ENCODE assay signal across 9 cellular contexts in the genomic region with DNA sequence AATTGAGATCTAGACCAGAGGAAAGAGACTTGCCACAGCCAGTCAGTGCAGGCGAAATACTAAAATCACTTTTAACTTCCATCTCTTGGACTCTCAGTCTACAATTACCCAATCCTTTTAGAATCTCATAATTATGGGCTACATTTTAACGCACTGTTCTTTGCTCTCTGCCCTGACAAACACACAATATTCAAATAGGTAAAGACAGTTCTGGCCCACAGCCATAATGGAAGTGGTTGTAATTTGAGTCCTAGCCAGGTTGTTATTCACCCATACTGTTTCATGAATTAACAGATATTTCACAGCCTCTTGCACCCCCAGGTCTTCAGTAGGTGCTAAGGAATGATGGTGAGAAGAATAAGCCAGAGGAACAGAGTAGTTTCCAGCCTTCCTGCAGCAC. TPM values are rescaled to one million over a fixed set of nuclear protein-coding genes. Genes with fewer than 3 reads are reported as not detected.
A peak's percentile ranks its signal among the peaks of the same experiment; 100 is the strongest.
DNase-seq lines count a peak whose midpoint lies in the region; ATAC-seq and TF ChIP-seq lines count a peak whose summit lies in the region.
"Had no signal": no experiment of that assay in that cellular context is flagged by ENCODE, and none has a peak within 500 bp of the region (broad histone marks: within the 10 kb centered on the region; RNA-seq: fewer than 3 reads in every experiment).

No MANE protein-coding gene starts in this region.

- H3K27me3 Mint-ChIP-seq in activated CD8-positive, alpha-beta T cell treated with anti-CD3 and anti-CD28 coated beads, Interleukin-2, amount 10 ng/mL, durations not matched to agents 7 days and 5 days (ENCODE audit: low read depth): peaks cover 46% of the 10 kb centered on the region
- peaks cover 4% of the 10 kb centered on the region for H3K27me3 Mint-ChIP-seq in activated CD8-positive, alpha-beta T cell treated with anti-CD3 and anti-CD28 coated beads for 36 hours

- H3K9me3 Mint-ChIP-seq in activated CD8-positive, alpha-beta T cell treated with anti-CD3 and anti-CD28 coated beads, Interleukin-2, amount 10 ng/mL, durations not matched to agents 7 days and 5 days (ENCODE audit: insufficient read depth): no peaks in the 10 kb centered on the region
- H3K9me3 Mint-ChIP-seq in activated CD8-positive, alpha-beta T cell treated with anti-CD3 and anti-CD28 coated beads for 36 hours: no peaks in the 10 kb centered on the region

- DNase-seq in activated CD8-positive, alpha-beta T cell treated with anti-CD3 and anti-CD28 coated beads, Interleukin-2, amount 10 ng/mL, durations not matched to agents 7 days and 5 days: no peak
- no peak for DNase-seq in activated CD8-positive, alpha-beta T cell treated with anti-CD3 and anti-CD28 coated beads for 36 hours
- DNase-seq in NCI-H2029 treated with DMSO at 0.1 percent for 48 hours (lab: John Stamatoyannopoulos, UW) (peak; percentile 59), dorsolateral prefrontal cortex (no peak), thoracic aorta (ENCODE audit: low spot score) (no peak), D341Med (ENCODE audit: low spot score) (no peak), SHP77 treated with DMSO at 0.1 percent for 48 hours (lab: John Stamatoyannopoulos, UW) (no peak), suprapubic skin (ENCODE audit: low spot score in 2 of 2) (no peak)

- TF ChIP-seq CTCF in activated CD8-positive, alpha-beta T cell treated with anti-CD3 and anti-CD28 coated beads for 36 hours (IDR thresholded peaks at IDR 0.05): no peak
- TF ChIP-seq CTCF in dorsolateral prefrontal cortex (IDR thresholded peaks at IDR 0.05 in 54 of 56, conservative IDR thresholded peaks at IDR 0.05 in 2 of 56; ENCODE audit: low read depth in 1 of 56, partially characterized antibody in 56 of 56): no peak
- TF ChIP-seq CTCF in thoracic aorta (IDR thresholded peaks at IDR 0.05): no peak
- TF ChIP-seq CTCF in suprapubic skin (IDR thresholded peaks at IDR 0.05): no peak

- intact Hi-C loops in activated CD8-positive, alpha-beta T cell treated with anti-CD3 and anti-CD28 coated beads for 36 hours (cut with micrococcal nuclease): loop anchor here (10.0 kb wide), 1 partner anchor 252 kb away; a partner anchor contains a TSS
- intact Hi-C loops in dorsolateral prefrontal cortex (cut with DNase I): no loop called here

- H3K4me3 Mint-ChIP-seq in activated CD8-positive, alpha-beta T cell treated with anti-CD3 and anti-CD28 coated beads, Interleukin-2, amount 10 ng/mL, durations not matched to agents 7 days and 5 days: no peak overlapping the region
- H3K4me3 Mint-ChIP-seq in activated CD8-positive, alpha-beta T cell treated with anti-CD3 and anti-CD28 coated beads for 36 hours: no peak overlapping the region

- CTCF ChIA-PET in activated CD8-positive, alpha-beta T cell treated with anti-CD3 and anti-CD28 coated beads, Interleukin-2, amount 10 ng/mL, durations not matched to agents 7 days and 5 days (lab: Charles Lee): interaction anchor here (0.7 to 1.1 kb wide), 2 partner anchors 9 to 618 kb away, joined by 3 read pairs; no protein-coding TSS in a partner anchor
- CTCF ChIA-PET in activated CD8-positive, alpha-beta T cell treated with anti-CD3 and anti-CD28 coated beads for 36 hours (lab: Charles Lee): interaction anchor here (1.0 to 1.4 kb wide), 3 partner anchors 8 to 384 kb away, joined by 3 read pairs; no protein-coding TSS in a partner anchor

- peak; percentile 8 for ATAC-seq in activated CD8-positive, alpha-beta T cell treated with anti-CD3 and anti-CD28 coated beads, Interleukin-2, amount 10 ng/mL, durations not matched to agents 7 days and 5 days
- ATAC-seq in activated CD8-positive, alpha-beta T cell treated with anti-CD3 and anti-CD28 coated beads for 36 hours: no peak
- ATAC-seq in thoracic aorta (ENCODE audit: insufficient number of reproducible peaks, low FRiP score, low read depth): peak; percentile 26

- no peaks in the 10 kb centered on the region for H3K36me3 ChIP-seq in thoracic aorta
- H3K36me3 ChIP-seq in suprapubic skin: no peaks in the 10 kb centered on the region

- peak overlapping the region in 10 of 59 donors; percentile 22 to 56 (median 32) for H3K27ac ChIP-seq in dorsolateral prefrontal cortex
- no peak overlapping the region for H3K27ac ChIP-seq in thoracic aorta
- no peak overlapping the region for H3K27ac ChIP-seq in suprapubic skin

- H3K9me3 ChIP-seq in thoracic aorta: no peaks in the 10 kb centered on the region
- no peaks in the 10 kb centered on the region for H3K9me3 ChIP-seq in suprapubic skin

- H3K27me3 ChIP-seq in dorsolateral prefrontal cortex (no peaks in the 10 kb centered on the region), thoracic aorta (replicated peaks; ENCODE audit: insufficient read depth) (no peaks in the 10 kb centered on the region), suprapubic skin (no peaks in the 10 kb centered on the region)

- POLR2A ChIA-PET in activated CD8-positive, alpha-beta T cell treated with anti-CD3 and anti-CD28 coated beads, Interleukin-2, amount 10 ng/mL, durations not matched to agents 7 days and 5 days (lab: Charles Lee): no interaction called here
- POLR2A ChIA-PET in activated CD8-positive, alpha-beta T cell treated with anti-CD3 and anti-CD28 coated beads for 36 hours (lab: Charles Lee): interaction anchor here (0.9 kb wide), 1 partner anchor 31 kb away, joined by 3 read pairs; no protein-coding TSS in a partner anchor

- peaks cover 15% of the 10 kb centered on the region for H3K4me1 Mint-ChIP-seq in activated CD8-positive, alpha-beta T cell treated with anti-CD3 and anti-CD28 coated beads, Interleukin-2, amount 10 ng/mL, durations not matched to agents 7 days and 5 days (ENCODE audit: low read depth)
- peaks cover 16% of the 10 kb centered on the region for H3K4me1 Mint-ChIP-seq in activated CD8-positive, alpha-beta T cell treated with anti-CD3 and anti-CD28 coated beads for 36 hours (ENCODE audit: low read depth)

- H3K36me3 Mint-ChIP-seq in activated CD8-positive, alpha-beta T cell treated with anti-CD3 and anti-CD28 coated beads, Interleukin-2, amount 10 ng/mL, durations not matched to agents 7 days and 5 days (ENCODE audit: low read depth): no peaks in the 10 kb centered on the region
- H3K36me3 Mint-ChIP-seq in activated CD8-positive, alpha-beta T cell treated with anti-CD3 and anti-CD28 coated beads for 36 hours (ENCODE audit: low read depth): no peaks in the 10 kb centered on the region

- H3K4me1 ChIP-seq in thoracic aorta (ENCODE audit: control insufficient read depth in 1 of 2, low read depth in 2 of 2): no peaks in the 10 kb centered on the region
- peaks cover 7% of the 10 kb centered on the region for H3K4me1 ChIP-seq in suprapubic skin

- no peak for TF ChIP-seq EP300 in suprapubic skin (IDR thresholded peaks at IDR 0.05)

- H3K4me3 ChIP-seq in dorsolateral prefrontal cortex (peak overlapping the region in 50 of 59 donors; percentile 54 to 83 (median 69)), thoracic aorta (peak overlapping the region; percentile 77), suprapubic skin (no peak overlapping the region)

- H3K27ac Mint-ChIP-seq in activated CD8-positive, alpha-beta T cell treated with anti-CD3 and anti-CD28 coated beads, Interleukin-2, amount 10 ng/mL, durations not matched to agents 7 days and 5 days: no peak overlapping the region
- H3K27ac Mint-ChIP-seq in activated CD8-positive, alpha-beta T cell treated with anti-CD3 and anti-CD28 coated beads for 36 hours: no peak overlapping the region

- no peak for TF ChIP-seq POLR2A in suprapubic skin (IDR thresholded peaks at IDR 0.05)

- WGBS in suprapubic skin: 35% methylated on average over 2 of the region's 2 CpGs

RNA-seq across cellular contexts. Expression of a gene that starts 0.8 kb away (rescaled TPM):
- not detected for total RNA-seq in activated CD8-positive, alpha-beta T cell treated with anti-CD3 and anti-CD28 coated beads, Interleukin-2, amount 10 ng/mL, durations not matched to agents 7 days and 5 days
- not detected for total RNA-seq in activated CD8-positive, alpha-beta T cell treated with anti-CD3 and anti-CD28 coated beads for 36 hours
- total RNA-seq in dorsolateral prefrontal cortex: 1 to 10 TPM in 48 of 120 experiments, under 1 TPM in 23, not detected in 49; 0.66 to 4.0 (median 1.3) TPM
- not detected for total RNA-seq in thoracic aorta
- total RNA-seq in suprapubic skin: not detected
- total RNA-seq: T-helper 1 cell treated with Interleukin-12 subunit alpha and Interleukin-12 subunit beta and Interleukin-4 antibody, amounts not matched to agents 30 ng/mL and 1 ng/mL, for 36 hours had no signal

RNA-seq across cellular contexts. Expression of a gene that starts 19.3 kb away (rescaled TPM):
- 10 to 100 TPM; 19.9 to 25.2 TPM for total RNA-seq in activated CD8-positive, alpha-beta T cell treated with anti-CD3 and anti-CD28 coated beads, Interleukin-2, amount 10 ng/mL, durations not matched to agents 7 days and 5 days
- total RNA-seq in activated CD8-positive, alpha-beta T cell treated with anti-CD3 and anti-CD28 coated beads for 36 hours: 10 to 100 TPM; 17.9 to 19.1 TPM
- 10 to 100 TPM in 106 of 120 experiments, 1 to 10 TPM in 14; 7.4 to 21.0 (median 13.1) TPM for total RNA-seq in dorsolateral prefrontal cortex
- total RNA-seq in thoracic aorta: 10 to 100 TPM; 18.8 to 20.8 TPM
- 10 to 100 TPM in 3 of 4 donors, 1 to 10 TPM in 1; 5.0 to 23.4 (median 18.2) TPM for total RNA-seq in suprapubic skin

RNA-seq across cellular contexts. Expression of a gene that starts 19.4 kb away (rescaled TPM):
- 10 to 100 TPM; 35.8 to 36.5 TPM for total RNA-seq in activated CD8-positive, alpha-beta T cell treated with anti-CD3 and anti-CD28 coated beads, Interleukin-2, amount 10 ng/mL, durations not matched to agents 7 days and 5 days
- total RNA-seq in activated CD8-positive, alpha-beta T cell treated with anti-CD3 and anti-CD28 coated beads for 36 hours: 10 to 100 TPM; 38.3 to 42.0 TPM
- 10 to 100 TPM; 11.0 to 29.5 (median 19.0) TPM for total RNA-seq in dorsolateral prefrontal cortex
- total RNA-seq in thoracic aorta: 10 to 100 TPM in 1 of 2 donors, 1 to 10 TPM in 1; 7.9 to 12.6 TPM
- 10 to 100 TPM; 12.2 to 45.2 (median 18.4) TPM for total RNA-seq in suprapubic skin

RNA-seq across cellular contexts. Expression of a gene that starts 30.6 kb away (rescaled TPM):
- total RNA-seq in activated CD8-positive, alpha-beta T cell treated with anti-CD3 and anti-CD28 coated beads, Interleukin-2, amount 10 ng/mL, durations not matched to agents 7 days and 5 days: 1 to 10 TPM; 6.5 to 7.0 TPM
- 1 to 10 TPM; 3.9 TPM for total RNA-seq in activated CD8-positive, alpha-beta T cell treated with anti-CD3 and anti-CD28 coated beads for 36 hours
- total RNA-seq in dorsolateral prefrontal cortex: 1 to 10 TPM; 2.2 to 6.7 (median 4.1) TPM
- 10 to 100 TPM; 14.1 to 23.4 TPM for total RNA-seq in thoracic aorta
- 1 to 10 TPM; 1.6 to 3.5 (median 2.8) TPM for total RNA-seq in suprapubic skin

RNA-seq across cellular contexts. Expression of a gene that starts 54.1 kb away (rescaled TPM):
- total RNA-seq in activated CD8-positive, alpha-beta T cell treated with anti-CD3 and anti-CD28 coated beads, Interleukin-2, amount 10 ng/mL, durations not matched to agents 7 days and 5 days: under 1 TPM; 0.39 to 0.53 TPM
- under 1 TPM; 0.36 to 0.50 TPM for total RNA-seq in activated CD8-positive, alpha-beta T cell treated with anti-CD3 and anti-CD28 coated beads for 36 hours
- total RNA-seq in dorsolateral prefrontal cortex (10 to 100 TPM in 1 of 120 experiments, 1 to 10 TPM in 119; 1.9 to 10.5 (median 4.5) TPM), thoracic aorta (10 to 100 TPM; 11.5 to 13.5 TPM), suprapubic skin (1 to 10 TPM in 3 of 4 donors, under 1 TPM in 1; 0.91 to 2.5 (median 1.8) TPM)
